1 cellular context compared by ENCODE assay signal in the genomic region with DNA sequence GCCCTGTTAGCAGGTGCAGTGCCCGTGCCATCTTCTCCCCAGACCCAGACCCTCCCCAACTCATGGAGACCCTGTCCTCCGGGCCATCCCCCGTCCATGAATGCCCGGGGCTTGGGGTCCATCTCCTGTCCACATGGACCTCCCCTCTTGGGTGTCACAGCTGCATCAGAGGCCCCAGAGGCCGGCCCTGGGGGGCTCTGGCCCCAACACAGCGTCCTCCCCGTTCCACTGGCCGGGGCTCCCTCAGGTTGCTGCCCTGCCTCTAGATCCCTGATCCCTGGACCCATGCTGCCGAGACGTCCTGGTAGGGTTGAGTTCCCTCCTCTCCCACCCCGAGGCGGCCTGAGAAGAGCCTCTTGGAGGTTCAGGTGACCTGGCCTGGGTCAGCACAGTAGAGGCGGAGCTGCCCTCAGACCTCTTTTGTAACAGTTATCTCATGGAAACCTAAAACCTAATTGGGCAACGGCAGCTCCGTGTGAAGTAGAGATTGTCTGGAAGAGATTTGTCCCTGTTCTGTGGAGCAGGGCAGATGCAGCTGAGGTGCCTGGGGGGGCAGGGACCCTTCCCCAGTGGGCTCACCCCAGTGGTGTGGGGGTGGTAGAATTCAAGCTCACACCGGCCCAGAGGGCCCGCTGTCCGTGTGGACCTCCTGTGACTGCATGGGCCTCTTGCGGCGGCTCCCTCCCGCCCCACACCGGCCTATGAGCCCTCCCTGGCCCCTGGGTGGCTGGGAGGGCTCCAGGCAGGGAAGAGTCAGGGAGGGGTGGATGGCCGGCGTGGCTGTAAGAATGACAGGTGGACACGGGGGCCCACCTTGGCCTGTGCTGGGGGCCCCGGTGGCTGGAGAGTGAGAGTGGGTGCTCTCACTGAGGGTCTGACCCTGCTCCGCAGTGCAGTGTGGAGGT.
TF ChIP-seq lines count a peak whose summit lies in the region.

No MANE protein-coding gene starts in this region.

TF ChIP-seq in GM23338, 12 proteins besides CTCF, POLR2A, EP300 and RAD21 (continued from another document):
- TF ChIP-seq JUNB (IDR thresholded peaks at IDR 0.05; ENCODE audit: unreplicated experiment) = no peak
- no peak for TF ChIP-seq ZNF331 (CRISPR knock-in tag; IDR thresholded peaks at IDR 0.05; ENCODE audit: low read depth)
- TF ChIP-seq EZH2phosphoT487 (IDR thresholded peaks at IDR 0.05; ENCODE audit: unreplicated experiment) = no peak
- TF ChIP-seq, protein P1, sequence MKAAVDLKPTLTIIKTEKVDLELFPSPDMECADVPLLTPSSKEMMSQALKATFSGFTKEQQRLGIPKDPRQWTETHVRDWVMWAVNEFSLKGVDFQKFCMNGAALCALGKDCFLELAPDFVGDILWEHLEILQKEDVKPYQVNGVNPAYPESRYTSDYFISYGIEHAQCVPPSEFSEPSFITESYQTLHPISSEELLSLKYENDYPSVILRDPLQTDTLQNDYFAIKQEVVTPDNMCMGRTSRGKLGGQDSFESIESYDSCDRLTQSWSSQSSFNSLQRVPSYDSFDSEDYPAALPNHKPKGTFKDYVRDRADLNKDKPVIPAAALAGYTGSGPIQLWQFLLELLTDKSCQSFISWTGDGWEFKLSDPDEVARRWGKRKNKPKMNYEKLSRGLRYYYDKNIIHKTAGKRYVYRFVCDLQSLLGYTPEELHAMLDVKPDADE (IDR thresholded peaks at IDR 0.05) = no peak
- TF ChIP-seq, protein P2, sequence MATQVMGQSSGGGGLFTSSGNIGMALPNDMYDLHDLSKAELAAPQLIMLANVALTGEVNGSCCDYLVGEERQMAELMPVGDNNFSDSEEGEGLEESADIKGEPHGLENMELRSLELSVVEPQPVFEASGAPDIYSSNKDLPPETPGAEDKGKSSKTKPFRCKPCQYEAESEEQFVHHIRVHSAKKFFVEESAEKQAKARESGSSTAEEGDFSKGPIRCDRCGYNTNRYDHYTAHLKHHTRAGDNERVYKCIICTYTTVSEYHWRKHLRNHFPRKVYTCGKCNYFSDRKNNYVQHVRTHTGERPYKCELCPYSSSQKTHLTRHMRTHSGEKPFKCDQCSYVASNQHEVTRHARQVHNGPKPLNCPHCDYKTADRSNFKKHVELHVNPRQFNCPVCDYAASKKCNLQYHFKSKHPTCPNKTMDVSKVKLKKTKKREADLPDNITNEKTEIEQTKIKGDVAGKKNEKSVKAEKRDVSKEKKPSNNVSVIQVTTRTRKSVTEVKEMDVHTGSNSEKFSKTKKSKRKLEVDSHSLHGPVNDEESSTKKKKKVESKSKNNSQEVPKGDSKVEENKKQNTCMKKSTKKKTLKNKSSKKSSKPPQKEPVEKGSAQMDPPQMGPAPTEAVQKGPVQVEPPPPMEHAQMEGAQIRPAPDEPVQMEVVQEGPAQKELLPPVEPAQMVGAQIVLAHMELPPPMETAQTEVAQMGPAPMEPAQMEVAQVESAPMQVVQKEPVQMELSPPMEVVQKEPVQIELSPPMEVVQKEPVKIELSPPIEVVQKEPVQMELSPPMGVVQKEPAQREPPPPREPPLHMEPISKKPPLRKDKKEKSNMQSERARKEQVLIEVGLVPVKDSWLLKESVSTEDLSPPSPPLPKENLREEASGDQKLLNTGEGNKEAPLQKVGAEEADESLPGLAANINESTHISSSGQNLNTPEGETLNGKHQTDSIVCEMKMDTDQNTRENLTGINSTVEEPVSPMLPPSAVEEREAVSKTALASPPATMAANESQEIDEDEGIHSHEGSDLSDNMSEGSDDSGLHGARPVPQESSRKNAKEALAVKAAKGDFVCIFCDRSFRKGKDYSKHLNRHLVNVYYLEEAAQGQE (IDR thresholded peaks at IDR 0.05; ENCODE audit: unreplicated experiment) = no peak
